Comparison of ENCODE assay signal across 1 cellular context in genomic region chr2:241489733-241490443, GRCh38.
TF ChIP-seq lines count a peak whose summit lies in the region.

No MANE protein-coding gene starts in this region.

TF ChIP-seq in WTC11, 78 proteins besides CTCF, POLR2A, EP300 and RAD21 (continued from another document):
- no peak for TF ChIP-seq USF2 (CRISPR knock-in tag; IDR thresholded peaks at IDR 0.05)
- TF ChIP-seq TEAD1 (CRISPR knock-in tag; IDR thresholded peaks at IDR 0.05): no peak
- no peak for TF ChIP-seq STAT6 (CRISPR knock-in tag; conservative IDR thresholded peaks at IDR 0.05; ENCODE audit: low read depth)
